In the genomic region with DNA sequence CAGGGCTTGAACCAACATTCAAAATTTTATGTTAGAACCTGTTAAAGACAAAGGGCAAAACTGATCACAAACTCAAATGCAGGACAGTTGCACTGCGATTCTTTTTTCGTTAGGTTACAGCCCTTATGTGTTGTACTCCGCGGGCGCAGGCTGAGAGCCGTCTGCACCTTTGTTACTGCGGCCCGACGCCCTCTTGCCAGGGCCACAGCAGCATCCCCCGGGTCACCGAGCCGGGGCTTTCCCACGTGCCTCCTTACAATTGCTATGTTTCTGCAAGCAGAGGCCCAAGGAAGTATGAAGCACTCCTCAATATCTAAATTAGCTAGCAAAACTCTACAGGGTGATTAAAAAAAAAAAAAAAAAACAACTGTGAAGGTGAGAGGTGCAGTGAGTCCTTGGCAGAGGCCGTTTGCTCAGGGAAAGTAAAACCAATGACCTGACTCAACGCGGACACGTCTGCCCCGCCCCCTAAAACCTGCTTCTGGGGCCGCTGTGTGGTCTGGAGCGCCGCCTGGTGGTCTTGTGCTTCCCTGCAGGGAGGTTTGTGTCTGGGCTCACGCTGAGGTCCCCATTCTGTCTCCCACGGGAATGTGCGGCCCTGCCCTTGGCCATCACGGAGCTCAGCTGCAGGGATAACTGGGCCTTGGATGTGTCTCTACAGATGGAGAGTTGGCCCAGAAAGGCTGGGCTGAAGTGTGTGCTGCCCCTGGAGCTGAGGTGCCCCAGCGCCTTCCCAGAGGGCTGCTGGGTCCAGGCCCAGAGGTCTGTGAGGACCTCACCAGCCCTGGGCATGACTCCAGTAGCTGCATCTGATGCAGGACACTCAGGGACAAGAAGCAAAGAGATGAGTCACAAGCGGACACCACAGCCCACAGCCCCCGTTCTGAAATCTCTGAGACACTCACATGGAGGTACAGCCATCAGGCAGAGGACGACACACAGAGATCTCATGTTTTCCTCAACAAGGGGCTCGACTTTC, we compare ENCODE assay signal across 9 cellular contexts.
DNase-seq lines count a peak whose midpoint lies in the region; ATAC-seq and TF ChIP-seq lines count a peak whose summit lies in the region.
"Had no signal": no experiment of that assay in that cellular context is flagged by ENCODE, and none has a peak within 500 bp of the region (broad histone marks: within the 10 kb centered on the region; RNA-seq: fewer than 3 reads in every experiment).

No MANE protein-coding gene starts in this region.

- peak overlapping the region; percentile 42 for H3K27ac Mint-ChIP-seq in activated CD4-positive, alpha-beta T cell treated with anti-CD3 and anti-CD28 coated beads, Interleukin-2, amount 10 ng/mL, durations not matched to agents 7 days and 5 days

- H3K4me3 Mint-ChIP-seq in activated CD4-positive, alpha-beta T cell treated with anti-CD3 and anti-CD28 coated beads, Interleukin-2, amount 10 ng/mL, durations not matched to agents 7 days and 5 days = no peak overlapping the region

- peaks cover 24% of the 10 kb centered on the region for H3K4me1 Mint-ChIP-seq in activated CD4-positive, alpha-beta T cell treated with anti-CD3 and anti-CD28 coated beads, Interleukin-2, amount 10 ng/mL, durations not matched to agents 7 days and 5 days

- H3K27me3 Mint-ChIP-seq in activated CD4-positive, alpha-beta T cell treated with anti-CD3 and anti-CD28 coated beads, Interleukin-2, amount 10 ng/mL, durations not matched to agents 7 days and 5 days = peaks cover 2% of the 10 kb centered on the region

- peaks cover 1% of the 10 kb centered on the region for H3K9me3 Mint-ChIP-seq in activated CD4-positive, alpha-beta T cell treated with anti-CD3 and anti-CD28 coated beads, Interleukin-2, amount 10 ng/mL, durations not matched to agents 7 days and 5 days

- H3K4me3 ChIP-seq in epithelial cell of proximal tubule (ENCODE audit: low read depth, low read length) (no peak overlapping the region), H7 (ENCODE audit: insufficient read depth, low read depth, low read length) (no peak overlapping the region)
- H3K4me3 ChIP-seq: BLaER1 treated with 17β-estradiol and CSF1 and Interleukin-3, amounts not matched to agents 10 nM and 100 nM had no signal

- no peaks in the 10 kb centered on the region for H3K36me3 ChIP-seq in H7 (replicated peaks; ENCODE audit: control insufficient read depth, insufficient read depth, low read length)
- H3K36me3 ChIP-seq: BLaER1 treated with 17β-estradiol and CSF1 and Interleukin-3, amounts not matched to agents 10 nM and 100 nM had no signal

- CTCF ChIA-PET in activated CD4-positive, alpha-beta T cell treated with anti-CD3 and anti-CD28 coated beads, Interleukin-2, amount 10 ng/mL, durations not matched to agents 7 days and 5 days (lab: Charles Lee) = interaction anchor here (1.1 to 2.8 kb wide), 6 partner anchors 10 to 100 kb away, joined by 3 to 22 read pairs (median 4); no protein-coding TSS in a partner anchor

- TF ChIP-seq CTCF in epithelial cell of proximal tubule (conservative IDR thresholded peaks at IDR 0.05; ENCODE audit: low read depth, low read length) = peak; percentile 61

- DNase-seq in NCI-H345 (lab: John Stamatoyannopoulos, UW) = peak; percentile 35
- no peak for DNase-seq in NCI-H345 treated with DMSO at 0.1 percent for 48 hours (lab: John Stamatoyannopoulos, UW; ENCODE audit: unreplicated experiment)
- peak; percentile 3 for DNase-seq in NCI-H446 treated with DMSO at 0.1 percent for 48 hours (lab: John Stamatoyannopoulos, UW)
- peak; percentile 80 for DNase-seq in activated CD4-positive, alpha-beta T cell treated with anti-CD3 and anti-CD28 coated beads, Interleukin-2, amount 10 ng/mL, durations not matched to agents 7 days and 5 days
- no peak for DNase-seq in epithelial cell of proximal tubule (ENCODE audit: low read depth)
- peak; percentile 73 to 77 for DNase-seq in stimulated activated CD4-positive, alpha-beta T cell treated with anti-CD3 and anti-CD28 coated beads, Interleukin-1b, Interleukin-23, amount 100 ng/mL, for 4 hours (ENCODE audit: low read depth in 2 of 2)
- DNase-seq in H7 = no peak

- POLR2A ChIA-PET in activated CD4-positive, alpha-beta T cell treated with anti-CD3 and anti-CD28 coated beads, Interleukin-2, amount 10 ng/mL, durations not matched to agents 7 days and 5 days (lab: Charles Lee) = no interaction called here

- no peaks in the 10 kb centered on the region for H3K36me3 Mint-ChIP-seq in activated CD4-positive, alpha-beta T cell treated with anti-CD3 and anti-CD28 coated beads, Interleukin-2, amount 10 ng/mL, durations not matched to agents 7 days and 5 days (ENCODE audit: low read depth)

- no peaks in the 10 kb centered on the region for H3K27me3 ChIP-seq in H7 (ENCODE audit: control insufficient read depth, insufficient read depth, low read length)
- H3K27me3 ChIP-seq: BLaER1 treated with 17β-estradiol and CSF1 and Interleukin-3, amounts not matched to agents 10 nM and 100 nM had no signal

- no peak for ATAC-seq in GM21786 (IDR thresholded peaks at IDR 0.05; ENCODE audit: unreplicated experiment)

Comparison
In these comparisons a context has a peak if more than half of its experiments do, and no peak if none do; other contexts are left out.
1. DNase-seq: peak in NCI-H345 (single experiment), NCI-H446 treated with DMSO at 0.1 percent for 48 hours (single experiment), activated CD4-positive, alpha-beta T cell treated with anti-CD3 and anti-CD28 coated beads, Interleukin-2, amount 10 ng/mL, durations not matched to agents 7 days and 5 days (single experiment) and stimulated activated CD4-positive, alpha-beta T cell treated with anti-CD3 and anti-CD28 coated beads, Interleukin-1b, Interleukin-23, amount 100 ng/mL, for 4 hours (2 of 2); none in NCI-H345 treated with DMSO at 0.1 percent for 48 hours (single experiment), epithelial cell of proximal tubule (single experiment) and H7 (single experiment).